18 cellular contexts compared by ENCODE assay signal in genomic region chr2:166125557-166125956, GRCh38. TPM values are rescaled to one million over a fixed set of nuclear protein-coding genes. Genes with fewer than 3 reads are reported as not detected.
"Had no signal": no experiment of that assay in that cellular context is flagged by ENCODE, and none has a peak within 500 bp of the region (broad histone marks: within the 10 kb centered on the region; RNA-seq: fewer than 3 reads in every experiment).

No MANE protein-coding gene starts in this region.

- H3K4me2 ChIP-seq: smooth muscle cell had no signal

- DNase-seq: activated CD4-positive, alpha-beta T cell treated with anti-CD3 and anti-CD28 coated beads for 36 hours; activated CD4-positive, alpha-beta T cell treated with anti-CD3 and anti-CD28 coated beads, Interleukin-2, amount 50 U/mL, for 48 hours; activated T-cell treated with anti-CD3 and anti-CD28 coated beads for 4 hours; amniotic stem cell; foreskin melanocyte; mesendoderm; naive thymus-derived CD8-positive, alpha-beta T cell; stimulated activated CD4-positive, alpha-beta T cell treated with anti-CD3 and anti-CD28 coated beads, Interleukin-4, amount 100 ng/mL, for 1 hour; stimulated activated naive CD8-positive, alpha-beta T cell treated with anti-CD3 and anti-CD28 coated beads, Interleukin-15, amount 100 ng/mL, for 72 hours; T-helper 17 cell had no signal

- H3K9me3 ChIP-seq: neutrophil had no signal

- H2AFZ ChIP-seq: parathyroid adenoma had no signal

- H3K79me2 ChIP-seq: parathyroid adenoma had no signal

- H3K27ac Mint-ChIP-seq: activated CD4-positive, alpha-beta T cell treated with anti-CD3 and anti-CD28 coated beads for 36 hours; activated naive CD8-positive, alpha-beta T cell; naive thymus-derived CD8-positive, alpha-beta T cell; stimulated activated naive CD8-positive, alpha-beta T cell treated with anti-CD3 and anti-CD28 coated beads, Interleukin-15, amount 100 ng/mL, for 72 hours; T-helper 17 cell had no signal

- H3K9ac ChIP-seq: parathyroid adenoma had no signal

- H3K36me3 Mint-ChIP-seq: activated naive CD8-positive, alpha-beta T cell; naive thymus-derived CD8-positive, alpha-beta T cell had no signal

- H3K4me3 ChIP-seq: smooth muscle cell had no signal

- H3K27ac ChIP-seq: neutrophil, parathyroid adenoma had no signal

- H3K9me3 Mint-ChIP-seq: naive thymus-derived CD8-positive, alpha-beta T cell; stimulated activated naive CD8-positive, alpha-beta T cell treated with anti-CD3 and anti-CD28 coated beads, Interleukin-15, amount 100 ng/mL, for 72 hours had no signal

- ATAC-seq: activated CD4-positive, alpha-beta T cell treated with anti-CD3 and anti-CD28 coated beads for 36 hours; naive thymus-derived CD8-positive, alpha-beta T cell; sciatic nerve; stimulated activated naive CD8-positive, alpha-beta T cell treated with anti-CD3 and anti-CD28 coated beads, Interleukin-15, amount 100 ng/mL, for 72 hours; T-helper 17 cell had no signal

- H3K4me1 ChIP-seq: parathyroid adenoma had no signal

- H3K36me3 ChIP-seq: neutrophil had no signal

- H3K4me3 Mint-ChIP-seq: activated CD4-positive, alpha-beta T cell treated with anti-CD3 and anti-CD28 coated beads for 36 hours; activated naive CD8-positive, alpha-beta T cell; naive thymus-derived CD8-positive, alpha-beta T cell; stimulated activated naive CD8-positive, alpha-beta T cell treated with anti-CD3 and anti-CD28 coated beads, Interleukin-15, amount 100 ng/mL, for 72 hours; T-helper 17 cell had no signal

RNA-seq across cellular contexts. Expression of gene SCN1A, which starts 2.3 kb away (rescaled TPM):
- total RNA-seq: activated CD4-positive, alpha-beta T cell treated with anti-CD3 and anti-CD28 coated beads for 36 hours; epithelial cell of proximal tubule; mucosa of gallbladder; naive thymus-derived CD8-positive, alpha-beta T cell; sciatic nerve; smooth muscle cell; T-helper 17 cell had no signal
- polyA plus RNA-seq: keratinocyte; naive thymus-derived CD8-positive, alpha-beta T cell; smooth muscle cell had no signal
